15 cellular contexts compared by ENCODE assay signal in genomic region chr11:117658809-117659208, GRCh38.
DNase-seq lines count a peak whose midpoint lies in the region; ATAC-seq, FAIRE-seq and TF ChIP-seq lines count a peak whose summit lies in the region.
"Had no signal": no experiment of that assay in that cellular context is flagged by ENCODE, and none has a peak within 500 bp of the region (broad histone marks: within the 10 kb centered on the region; RNA-seq: fewer than 3 reads in every experiment).

No MANE protein-coding gene starts in this region.

- H3K4ac ChIP-seq in H1 (replicated peaks; ENCODE audit: insufficient read length, low read depth, low read length), result no peak overlapping the region

- H3K4me3 Mint-ChIP-seq in brain, result no peak overlapping the region
- H3K4me3 Mint-ChIP-seq: B cell; CD4-positive, alpha-beta T cell had no signal

- peaks cover 0 to 10% (median 6%) of the 10 kb centered on the region in 4 experiments; a peak in 5 of 7 replicates for H3K4me1 ChIP-seq in H1 (replicated peaks in 1 of 4; ENCODE audit: control insufficient read depth in 3 of 4, insufficient read depth in 4 of 4, low read length in 3 of 4)
- peaks cover 13 to 21% of the 10 kb centered on the region in 2 donors for H3K4me1 ChIP-seq in mucosa of rectum (ENCODE audit: control insufficient read depth in 2 of 2, insufficient read depth in 2 of 2, low read length in 2 of 2)
- no peaks in the 10 kb centered on the region for H3K4me1 ChIP-seq in left lung

- FAIRE-seq in H1 (lab: Jason Lieb, UNC), result no peak
- FAIRE-seq: A204.1, HepG2, HTR-8/SVneo had no signal

- no peak for TF ChIP-seq POLR2A in H1 (IDR thresholded peaks at IDR 0.05; ENCODE audit: control extremely low read depth in 1 of 2, low read depth in 2 of 2, low read length in 2 of 2)

- ATAC-seq in left lung, result no peak
- ATAC-seq in GM19351 (IDR thresholded peaks at IDR 0.05; ENCODE audit: unreplicated experiment), result no peak
- no peak for ATAC-seq in GM21786 (IDR thresholded peaks at IDR 0.05; ENCODE audit: unreplicated experiment)
- ATAC-seq: HepG2 had no signal

- no peak overlapping the region for H3K23ac ChIP-seq in H1 (ENCODE audit: insufficient read length)

- in situ Hi-C loops in GM13977 (cut with MboI; ENCODE audit: low pct_unique_long_range_greater_than_20kb, low sequenced_read_pairs, unreplicated experiment), result no loop called here

- peak overlapping the region; percentile 41; the same call in 1 of the 2 replicates for H2BK15ac ChIP-seq in H1 (ENCODE audit: low read length)

- peak overlapping the region in 3 of 5 experiments; percentile 1 to 89 (median 4) for H3K27ac Mint-ChIP-seq in brain
- H3K27ac Mint-ChIP-seq: B cell; CD4-positive, alpha-beta T cell had no signal

- no peaks in the 10 kb centered on the region for H3K9me3 Mint-ChIP-seq in brain
- H3K9me3 Mint-ChIP-seq: CD4-positive, alpha-beta T cell had no signal

- intact Hi-C loops in left lung (cut with DNase I), result no loop called here

- H2BK20ac ChIP-seq in H1 (ENCODE audit: low read length), result no peak overlapping the region

- H3K9ac ChIP-seq in H1 (replicated peaks in 1 of 4; ENCODE audit: extremely low read depth in 1 of 4, low read depth in 3 of 4, low read length in 3 of 4), result no peak overlapping the region
- peak overlapping the region in 1 of 2 donors; percentile 17 for H3K9ac ChIP-seq in mucosa of rectum (ENCODE audit: low read depth in 1 of 2, low read length in 2 of 2)

- no peaks in the 10 kb centered on the region for H3K36me3 Mint-ChIP-seq in brain

- H3K27me3 ChIP-seq in H1 (replicated peaks in 1 of 4; ENCODE audit: control insufficient read depth in 3 of 4, extremely low read depth in 1 of 4, insufficient read depth in 3 of 4, low read length in 3 of 4), result no peaks in the 10 kb centered on the region
- no peaks in the 10 kb centered on the region for H3K27me3 ChIP-seq in mucosa of rectum (ENCODE audit: control insufficient read depth in 2 of 2, insufficient read depth in 2 of 2, low read length in 2 of 2)
- peaks cover 0 to 4% of the 10 kb centered on the region in 2 donors for H3K27me3 ChIP-seq in left lung

- H3K27me3 Mint-ChIP-seq in brain, result no peaks in the 10 kb centered on the region
- H3K27me3 Mint-ChIP-seq: CD4-positive, alpha-beta T cell had no signal

- no peak overlapping the region for H3K4me2 ChIP-seq in H1 (ENCODE audit: insufficient read depth in 1 of 2, low read depth in 2 of 2, low read length in 2 of 2)

- H2BK5ac ChIP-seq in H1 (ENCODE audit: low read depth, low read length), result no peak overlapping the region

- H2BK12ac ChIP-seq in H1 (ENCODE audit: low read depth, low read length), result no peak overlapping the region

- H3K4me3 ChIP-seq in H1 (ENCODE audit: extremely low read depth in 1 of 4, insufficient read depth in 2 of 4, low read depth in 3 of 4, low read length in 4 of 4), result no peak overlapping the region
- peak overlapping the region; percentile 48 to 55 for H3K4me3 ChIP-seq in mucosa of rectum (ENCODE audit: low read length in 2 of 2)
- no peak overlapping the region for H3K4me3 ChIP-seq in left lung

- no peaks in the 10 kb centered on the region for H3K36me3 ChIP-seq in H1 (ENCODE audit: control insufficient read depth in 2 of 4, insufficient read depth in 4 of 4, low read length in 3 of 4)
- H3K36me3 ChIP-seq in mucosa of rectum (ENCODE audit: control insufficient read depth in 2 of 2, insufficient read depth in 2 of 2, low read length in 2 of 2), result no peaks in the 10 kb centered on the region
- no peaks in the 10 kb centered on the region for H3K36me3 ChIP-seq in left lung

- no peaks in the 10 kb centered on the region for H3K23me2 ChIP-seq in H1 (ENCODE audit: low read depth, low read length)

- CTCF ChIA-PET in H1 (lab: Charles Lee; ENCODE audit: partially characterized antibody), result interaction anchor here (1.0 to 1.3 kb wide), 6 partner anchors 8 to 233 kb away, joined by 3 to 7 read pairs (median 3); no protein-coding TSS in a partner anchor

- TF ChIP-seq RAD21 in H1 (IDR thresholded peaks at IDR 0.05 in 1 of 2, conservative IDR thresholded peaks at IDR 0.05 in 1 of 2; ENCODE audit: low read depth in 2 of 2, low read length in 2 of 2), result no peak

- no peak overlapping the region for H4K5ac ChIP-seq in H1 (ENCODE audit: insufficient read length, low read depth, low read length)

- POLR2A ChIA-PET in H1 (lab: Charles Lee; ENCODE audit: partially characterized antibody), result interaction anchor here (0.5 to 1.1 kb wide), 2 partner anchors 21 to 74 kb away, joined by 3 to 4 read pairs; no protein-coding TSS in a partner anchor

- H3K4me1 Mint-ChIP-seq in brain, result peaks cover 85% of the 10 kb centered on the region
- H3K4me1 Mint-ChIP-seq: B cell had no signal

- peaks cover 0 to 1% of the 10 kb centered on the region in 2 experiments for H4K20me1 ChIP-seq in H1 (replicated peaks in 1 of 2; ENCODE audit: control insufficient read depth in 1 of 2, insufficient read depth in 2 of 2, low read length in 2 of 2)

- TF ChIP-seq CTCF in brain (conservative IDR thresholded peaks at IDR 0.05) (no peak), H1 (IDR thresholded peaks at IDR 0.05; ENCODE audit: control extremely low read depth in 1 of 3, insufficient read depth in 1 of 3, low read depth in 1 of 3, low read length in 3 of 3) (no peak), GM13977 (IDR thresholded peaks at IDR 0.05; ENCODE audit: extremely low read depth, insufficient read depth, missing control alignments) (no peak), left lung (IDR thresholded peaks at IDR 0.05) (no peak)

- TF ChIP-seq EP300 in H1 (IDR thresholded peaks at IDR 0.05; ENCODE audit: borderline replicate concordance in 1 of 2, low read depth in 2 of 2, low read length in 2 of 2), result no peak

- WGBS in H1 (ENCODE audit: extremely low coverage in 1 of 2, insufficient coverage in 1 of 2, insufficient read length in 1 of 2, insufficient replicate concordance in 2 of 2, low coverage in 1 of 2, low lambda C conversion rate in 2 of 2, missing lambda C conversion rate in 1 of 2), 2 experiments, result 72% methylated on average over 3 of the region's 3 CpGs; no CpG with 5 or more reads in 1 of the 2 experiments

- H3K18ac ChIP-seq in H1 (ENCODE audit: extremely low read depth, low read length), result no peak overlapping the region

- H3K79me1 ChIP-seq in H1 (ENCODE audit: low read depth, low read length), result no peaks in the 10 kb centered on the region

- no peak overlapping the region for H3K14ac ChIP-seq in H1 (ENCODE audit: insufficient read length)

- no peak overlapping the region for H2BK120ac ChIP-seq in H1 (replicated peaks; ENCODE audit: low read depth, low read length)

- DNase-seq in H1 (ENCODE audit: low read depth in 1 of 2, low spot score in 2 of 2), result no peak
- DNase-seq in GM13977 (ENCODE audit: low spot score), result no peak
- DNase-seq in left lung, result no peak
- DNase-seq: Calu3; CD4-positive, alpha-beta T cell; DMS 273 treated with DMSO at 0.1 percent for 48 hours; HCEC 1CT had no signal

- no peak overlapping the region for H3K56ac ChIP-seq in H1 (replicated peaks; ENCODE audit: insufficient read length, low read depth, low read length)

- H3K27ac ChIP-seq in H1 (ENCODE audit: low read depth, low read length) (no peak overlapping the region), mucosa of rectum (ENCODE audit: low read depth in 2 of 2, low read length in 2 of 2) (peak overlapping the region; percentile 81), left lung (no peak overlapping the region)

- H3K9me3 ChIP-seq in H1 (ENCODE audit: insufficient read depth in 2 of 2, low read depth in 1 of 2, low read length in 1 of 2) (no peaks in the 10 kb centered on the region), mucosa of rectum (ENCODE audit: control insufficient read depth in 2 of 2, low read length in 2 of 2) (no peaks in the 10 kb centered on the region), left lung (no peaks in the 10 kb centered on the region)

- H4K91ac ChIP-seq in H1 (replicated peaks; ENCODE audit: insufficient read length, low read length), result no peak overlapping the region

- no peak overlapping the region for H2AK5ac ChIP-seq in H1 (ENCODE audit: low read depth, low read length)

- no peaks in the 10 kb centered on the region for H3K79me2 ChIP-seq in H1 (ENCODE audit: control insufficient read depth in 1 of 2, insufficient read depth in 2 of 2, low read length in 2 of 2)

- H4K8ac ChIP-seq in H1 (ENCODE audit: extremely low read depth, insufficient read depth, low read length), result no peak overlapping the region

- H2AFZ ChIP-seq in H1 (ENCODE audit: low read length), result no peak overlapping the region

TF ChIP-seq in H1, 55 proteins besides CTCF, POLR2A, EP300 and RAD21:
- no peak for TF ChIP-seq JUN (IDR thresholded peaks at IDR 0.05; ENCODE audit: low read depth, low read length)
- TF ChIP-seq KDM5A (IDR thresholded peaks at IDR 0.05; ENCODE audit: low read length), result no peak
- no peak for TF ChIP-seq SP1 (IDR thresholded peaks at IDR 0.05; ENCODE audit: low read depth, low read length)
- TF ChIP-seq PHF8 (conservative IDR thresholded peaks at IDR 0.05; ENCODE audit: low read depth, low read length), result no peak
- no peak for TF ChIP-seq FOSL1 (IDR thresholded peaks at IDR 0.05; ENCODE audit: insufficient read depth, low read depth, low read length)
- no peak for TF ChIP-seq GTF2F1 (IDR thresholded peaks at IDR 0.05; ENCODE audit: borderline replicate concordance, low read depth, low read length)
- TF ChIP-seq POU5F1 (IDR thresholded peaks at IDR 0.05; ENCODE audit: low read depth, low read length), result no peak
- no peak for TF ChIP-seq NRF1 (IDR thresholded peaks at IDR 0.05; ENCODE audit: low read depth, low read length)
- no peak for TF ChIP-seq TEAD4 (IDR thresholded peaks at IDR 0.05; ENCODE audit: low read depth, low read length)
- no peak for TF ChIP-seq MAX (IDR thresholded peaks at IDR 0.05)

Comparison
In these comparisons a context has a peak if more than half of its experiments do, and no peak if none do; other contexts are left out.
1. H3K27ac ChIP-seq: peak in mucosa of rectum (2 of 2); none in H1 (single experiment) and left lung (0 of 2).
2. H3K4me3 ChIP-seq: peak in mucosa of rectum (2 of 2); none in H1 (0 of 4) and left lung (0 of 2).